Comparison of ENCODE assay signal across 26 cellular contexts in the genomic region with DNA sequence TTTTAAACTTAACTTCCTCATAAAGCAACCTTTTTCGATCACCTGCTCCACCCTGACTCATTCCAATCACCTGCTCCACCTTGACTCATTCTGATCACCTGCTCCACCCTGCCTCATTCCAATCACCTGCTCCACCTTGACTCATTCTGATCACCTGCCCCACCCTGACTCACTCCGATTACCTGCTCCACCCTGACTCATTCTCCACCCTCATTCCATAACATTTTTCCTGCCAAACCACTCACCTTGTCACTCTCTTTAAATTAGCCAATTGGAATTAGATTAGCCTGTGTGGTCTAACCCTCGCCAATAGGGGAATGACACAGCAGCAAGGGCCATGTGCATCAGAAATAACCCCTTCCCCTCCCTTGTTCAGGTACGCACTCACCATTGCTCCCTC. TPM values are rescaled to one million over a fixed set of nuclear protein-coding genes. Genes with fewer than 3 reads are reported as not detected.
A peak's percentile ranks its signal among the peaks of the same experiment; 100 is the strongest.
DNase-seq lines count a peak whose midpoint lies in the region; ATAC-seq, FAIRE-seq and TF ChIP-seq lines count a peak whose summit lies in the region.
"Had no signal": no experiment of that assay in that cellular context is flagged by ENCODE, and none has a peak within 500 bp of the region (broad histone marks: within the 10 kb centered on the region; RNA-seq: fewer than 3 reads in every experiment).

No MANE protein-coding gene starts in this region.

- no peaks in the 10 kb centered on the region for H3K4me1 ChIP-seq in mucosa of descending colon (ENCODE audit: low read depth)
- H3K4me1 ChIP-seq: ascending aorta, prostate gland, upper lobe of right lung had no signal

- H3K4me3 ChIP-seq in mucosa of descending colon = no peak overlapping the region
- H3K4me3 ChIP-seq: ascending aorta, neural progenitor cell, prostate gland, skin epidermis, upper lobe of right lung had no signal

- DNase-seq in GM12891 (ENCODE audit: insufficient read length, low spot score) = no peak
- DNase-seq in LoVo (ENCODE audit: low spot score) = peak; percentile 64
- DNase-seq in central memory CD8-positive, alpha-beta T cell (ENCODE audit: low spot score in 2 of 2) = no peak
- no peak for DNase-seq in mucosa of descending colon
- DNase-seq in retina = no peak
- DNase-seq in superior temporal gyrus (ENCODE audit: extremely low spot score) = no peak
- DNase-seq in NCI-H1048 (lab: John Stamatoyannopoulos, UW) = no peak
- no peak for DNase-seq in nephron progenitor cell
- DNase-seq: activated CD4-positive, alpha-beta T cell treated with anti-CD3 and anti-CD28 coated beads, Interleukin-2, amount 50 U/mL, for 48 hours; activated T-cell treated with anti-CD3 and anti-CD28 coated beads, Interleukin-2, amount 50 U/mL, for 1 hour; CD8-positive, alpha-beta T cell; effector CD4-positive, alpha-beta T cell; midbrain; NCI-H1694; NCI-H748 treated with DMSO at 0.1 percent for 48 hours; SIG-M5; stimulated activated CD4-positive, alpha-beta T cell treated with anti-CD3 and anti-CD28 coated beads, Interleukin-4, amount 100 ng/mL, for 1 hour; stimulated activated naive CD8-positive, alpha-beta T cell treated with anti-CD3 and anti-CD28 coated beads, Interleukin-15, amount 100 ng/mL, for 72 hours; T-helper 1 cell; upper lobe of right lung had no signal

- no peak overlapping the region for H3K4me3 Mint-ChIP-seq in central memory CD8-positive, alpha-beta T cell
- H3K4me3 Mint-ChIP-seq in nephron progenitor cell = no peak overlapping the region
- H3K4me3 Mint-ChIP-seq: CD8-positive, alpha-beta T cell; neural progenitor cell; stimulated activated naive CD8-positive, alpha-beta T cell treated with anti-CD3 and anti-CD28 coated beads, Interleukin-15, amount 100 ng/mL, for 72 hours had no signal

- no peak for TF ChIP-seq POLR2A in GM12891 (IDR thresholded peaks at IDR 0.05; ENCODE audit: low read depth, low read length)

- no peak for ATAC-seq in central memory CD8-positive, alpha-beta T cell (replicated peaks; ENCODE audit: extremely low read depth, poor library complexity, severe bottlenecking)
- ATAC-seq in mucosa of descending colon = peak; percentile 37
- ATAC-seq: CD8-positive, alpha-beta T cell; left lobe of liver; stimulated activated naive CD8-positive, alpha-beta T cell treated with anti-CD3 and anti-CD28 coated beads, Interleukin-15, amount 100 ng/mL, for 72 hours; upper lobe of right lung had no signal

- TF ChIP-seq CTCF in mucosa of descending colon (IDR thresholded peaks at IDR 0.05) (no peak), nephron progenitor cell (IDR thresholded peaks at IDR 0.05) (no peak)

- H3K9me3 Mint-ChIP-seq in central memory CD8-positive, alpha-beta T cell = no peaks in the 10 kb centered on the region
- peaks cover 17% of the 10 kb centered on the region for H3K9me3 Mint-ChIP-seq in nephron progenitor cell
- H3K9me3 Mint-ChIP-seq: CD8-positive, alpha-beta T cell had no signal

- peak; percentile 16 for FAIRE-seq in GM12891 (lab: Jason Lieb, UNC)
- FAIRE-seq: GM18507 had no signal

- H3K36me3 ChIP-seq in mucosa of descending colon (ENCODE audit: low read depth) = no peaks in the 10 kb centered on the region
- H3K36me3 ChIP-seq: neural progenitor cell, prostate gland, upper lobe of right lung had no signal

- no peaks in the 10 kb centered on the region for H3K9me3 ChIP-seq in mucosa of descending colon
- H3K9me3 ChIP-seq: ascending aorta, prostate gland, upper lobe of right lung had no signal

- intact Hi-C loops in mucosa of descending colon (cut with DNase I, micrococcal nuclease) = no loop called here

- H3K27me3 Mint-ChIP-seq in central memory CD8-positive, alpha-beta T cell = no peaks in the 10 kb centered on the region
- peaks cover 9% of the 10 kb centered on the region for H3K27me3 Mint-ChIP-seq in nephron progenitor cell (ENCODE audit: low read depth, poor library complexity)
- H3K27me3 Mint-ChIP-seq: stimulated activated naive CD8-positive, alpha-beta T cell treated with anti-CD3 and anti-CD28 coated beads, Interleukin-15, amount 100 ng/mL, for 72 hours had no signal

- H3K36me3 Mint-ChIP-seq in central memory CD8-positive, alpha-beta T cell (ENCODE audit: insufficient read depth) = peaks cover 3% of the 10 kb centered on the region
- peaks cover 73% of the 10 kb centered on the region for H3K36me3 Mint-ChIP-seq in nephron progenitor cell (ENCODE audit: low read depth)

- H3K27ac Mint-ChIP-seq in central memory CD8-positive, alpha-beta T cell (ENCODE audit: low read depth) = peak overlapping the region; percentile 56
- H3K27ac Mint-ChIP-seq in nephron progenitor cell = no peak overlapping the region
- H3K27ac Mint-ChIP-seq: CD8-positive, alpha-beta T cell; neural progenitor cell; stimulated activated naive CD8-positive, alpha-beta T cell treated with anti-CD3 and anti-CD28 coated beads, Interleukin-15, amount 100 ng/mL, for 72 hours had no signal

- peaks cover 22% of the 10 kb centered on the region for H3K4me1 Mint-ChIP-seq in central memory CD8-positive, alpha-beta T cell
- H3K4me1 Mint-ChIP-seq in nephron progenitor cell = peaks cover 7% of the 10 kb centered on the region

TF ChIP-seq in GM12891, 5 proteins besides CTCF, POLR2A, EP300 and RAD21:
- no peak for TF ChIP-seq POU2F2 (IDR thresholded peaks at IDR 0.05; ENCODE audit: low read depth, low read length)
- TF ChIP-seq POLR2AphosphoS5 (IDR thresholded peaks at IDR 0.05; ENCODE audit: low read depth, low read length) = no peak
- TF ChIP-seq TAF1 (IDR thresholded peaks at IDR 0.05; ENCODE audit: low read depth, low read length) = no peak
- TF ChIP-seq PAX5 (IDR thresholded peaks at IDR 0.05; ENCODE audit: insufficient read depth, low read length, severe bottlenecking) = no peak
- no peak for TF ChIP-seq SPI1 (IDR thresholded peaks at IDR 0.05; ENCODE audit: low read depth, low read length)

RNA-seq across cellular contexts. Expression of a gene that starts 31.9 kb away (rescaled TPM):
- 16.2 TPM for polyA plus RNA-seq in GM12891 (2012; ENCODE audit: low read depth, missing spikeins)
- total RNA-seq in mucosa of descending colon = 10 to 100 TPM; 17.6 to 48.7 (median 31.6) TPM
